Comparison of ENCODE assay signal across 36 cellular contexts in genomic region chr16:20355114-20355782, GRCh38. TPM values are rescaled to one million over a fixed set of nuclear protein-coding genes. Genes with fewer than 3 reads are reported as not detected.
"Had no signal": no experiment of that assay in that cellular context is flagged by ENCODE, and none has a peak within 500 bp of the region (broad histone marks: within the 10 kb centered on the region; RNA-seq: fewer than 3 reads in every experiment).

No MANE protein-coding gene starts in this region.

- H3K4me3 Mint-ChIP-seq: activated B cell treated with CpG ODN at 0.5 μM for 24 hours; activated CD4-positive, alpha-beta memory T cell treated with anti-CD3 and anti-CD28 coated beads for 36 hours; activated CD4-positive, alpha-beta T cell treated with anti-CD3 and anti-CD28 coated beads, Interleukin-2, amount 10 ng/mL, durations not matched to agents 24 days and 14 days; activated CD8-positive, alpha-beta T cell treated with anti-CD3 and anti-CD28 coated beads for 36 hours; activated naive CD4-positive, alpha-beta T cell treated with anti-CD3 and anti-CD28 coated beads, Interleukin-2, amount 10 ng/mL, durations not matched to agents 7 days and 5 days; activated naive CD4-positive, alpha-beta T cell treated with anti-CD3 and anti-CD28 coated beads, Interleukin-2, amount 50 U/mL, for 24 hours; activated naive CD8-positive, alpha-beta T cell; activated naive CD8-positive, alpha-beta T cell treated with anti-CD3 and anti-CD28 coated beads, Interleukin-2, amount 10 ng/mL, durations not matched to agents 7 days and 5 days; activated naive CD8-positive, alpha-beta T cell treated with anti-CD3 and anti-CD28 coated beads, Interleukin-2, amount 50 U/mL, for 24 hours; activated T-cell treated with anti-CD3 and anti-CD28 coated beads, Interleukin-2, amount 50 U/mL, for 24 hours; brain; central memory CD8-positive, alpha-beta T cell; T-helper 1 cell treated with Interleukin-12 subunit alpha and Interleukin-12 subunit beta and Interleukin-4 antibody, amounts not matched to agents 30 μg/mL and 1 μg/mL, for 36 hours; T-helper 2 cell treated with Interferon-gamma antibody and Interleukin-4, amounts not matched to agents 5 μg/mL and 100 μg/mL, for 36 hours had no signal

- H3K9me3 ChIP-seq: ascending aorta had no signal

- DNase-seq: activated B cell treated with CpG ODN at 0.5 μM for 24 hours; activated CD4-positive, alpha-beta memory T cell treated with anti-CD3 and anti-CD28 coated beads for 36 hours; activated CD4-positive, alpha-beta T cell treated with anti-CD3 and anti-CD28 coated beads for 4 hours; activated CD4-positive, alpha-beta T cell treated with anti-CD3 and anti-CD28 coated beads, Interleukin-2, amount 10 ng/mL, durations not matched to agents 24 days and 14 days; activated CD4-positive, alpha-beta T cell treated with anti-CD3 and anti-CD28 coated beads, Interleukin-2, amount 50 U/mL, for 1 hour; activated CD4-positive, alpha-beta T cell treated with anti-CD3 and anti-CD28 coated beads, Interleukin-2, amount 50 U/mL, for 4 hours; activated CD4-positive, CD25-positive, alpha-beta regulatory T cell treated with anti-CD3 and anti-CD28 coated beads, Interleukin-2, amount 50 U/mL, for 72 hours; activated CD8-positive, alpha-beta memory T cell treated with anti-CD3 and anti-CD28 coated beads, Interleukin-2, amount 50 U/mL, for 48 hours; activated CD8-positive, alpha-beta T cell treated with anti-CD3 and anti-CD28 coated beads for 36 hours; activated effector memory CD4-positive, alpha-beta T cell treated with Interleukin-2 at 50 U/mL for 16 hours; activated gamma-delta T cell; activated naive CD4-positive, alpha-beta T cell treated with anti-CD3 and anti-CD28 coated beads, Interleukin-2, amount 10 ng/mL, durations not matched to agents 7 days and 5 days; activated naive CD4-positive, alpha-beta T cell treated with Interleukin-2 at 50 U/mL for 16 hours; activated naive CD8-positive, alpha-beta T cell treated with anti-CD3 and anti-CD28 coated beads, Interleukin-2, amount 10 ng/mL, durations not matched to agents 7 days and 5 days; activated naive CD8-positive, alpha-beta T cell treated with anti-CD3 and anti-CD28 coated beads, Interleukin-2, amount 50 U/mL, for 24 hours; activated T-cell treated with anti-CD3 and anti-CD28 coated beads, Interleukin-2, amount 50 U/mL, for 24 hours; activated T-cell treated with anti-CD3 and anti-CD28 coated beads, Interleukin-2, amount 50 U/mL, for 48 hours; amygdala; anterior cingulate cortex; caudate nucleus; T-helper 1 cell; T-helper 2 cell; T-helper 9 cell had no signal

- H3K27me3 Mint-ChIP-seq: activated CD4-positive, alpha-beta T cell treated with anti-CD3 and anti-CD28 coated beads, Interleukin-2, amount 10 ng/mL, durations not matched to agents 24 days and 14 days; activated naive CD4-positive, alpha-beta T cell treated with anti-CD3 and anti-CD28 coated beads, Interleukin-2, amount 10 ng/mL, durations not matched to agents 7 days and 5 days; activated naive CD8-positive, alpha-beta T cell treated with anti-CD3 and anti-CD28 coated beads, Interleukin-2, amount 10 ng/mL, durations not matched to agents 7 days and 5 days had no signal

- ATAC-seq: activated CD8-positive, alpha-beta T cell treated with anti-CD3 and anti-CD28 coated beads for 36 hours; activated naive CD8-positive, alpha-beta T cell treated with anti-CD3 and anti-CD28 coated beads, Interleukin-2, amount 50 U/mL, for 24 hours had no signal

- H3K4me1 ChIP-seq: ascending aorta had no signal

- H3K36me3 ChIP-seq: ascending aorta, cardiac muscle cell had no signal

- H3K4me3 ChIP-seq: ascending aorta, cardiac muscle cell had no signal

- H3K9me3 Mint-ChIP-seq: activated CD4-positive, alpha-beta memory T cell treated with anti-CD3 and anti-CD28 coated beads for 36 hours; activated CD4-positive, alpha-beta T cell treated with anti-CD3 and anti-CD28 coated beads, Interleukin-2, amount 10 ng/mL, durations not matched to agents 24 days and 14 days; activated CD8-positive, alpha-beta T cell treated with anti-CD3 and anti-CD28 coated beads for 36 hours; activated naive CD4-positive, alpha-beta T cell treated with anti-CD3 and anti-CD28 coated beads, Interleukin-2, amount 50 U/mL, for 24 hours; activated naive CD8-positive, alpha-beta T cell treated with anti-CD3 and anti-CD28 coated beads, Interleukin-2, amount 10 ng/mL, durations not matched to agents 7 days and 5 days; activated naive CD8-positive, alpha-beta T cell treated with anti-CD3 and anti-CD28 coated beads, Interleukin-2, amount 50 U/mL, for 24 hours; activated T-cell treated with anti-CD3 and anti-CD28 coated beads, Interleukin-2, amount 50 U/mL, for 24 hours; activated T-helper 2 cell treated with anti-CD3 and anti-CD28 coated beads, Interferon-gamma antibody, Interleukin-2, Interleukin-4, amounts not matched to agents 10 μg/mL and 5 μg/mL and 100 μg/mL, durations not matched to agents 14 hours and 24 hours and 36 hours; T-helper 1 cell treated with Interleukin-12 subunit alpha and Interleukin-12 subunit beta and Interleukin-4 antibody, amounts not matched to agents 30 μg/mL and 1 μg/mL, for 36 hours; T-helper 2 cell treated with Interferon-gamma antibody and Interleukin-4, amounts not matched to agents 5 μg/mL and 100 μg/mL, for 36 hours had no signal

- H3K27me3 ChIP-seq: ascending aorta had no signal

- H3K27ac ChIP-seq: ascending aorta, cardiac muscle cell, VCaP had no signal

- H3K27ac Mint-ChIP-seq: activated B cell treated with CpG ODN at 0.5 μM for 24 hours; activated CD4-positive, alpha-beta memory T cell treated with anti-CD3 and anti-CD28 coated beads for 36 hours; activated CD4-positive, alpha-beta T cell treated with anti-CD3 and anti-CD28 coated beads, Interleukin-2, amount 10 ng/mL, durations not matched to agents 24 days and 14 days; activated CD8-positive, alpha-beta T cell treated with anti-CD3 and anti-CD28 coated beads for 36 hours; activated naive CD4-positive, alpha-beta T cell treated with anti-CD3 and anti-CD28 coated beads, Interleukin-2, amount 10 ng/mL, durations not matched to agents 7 days and 5 days; activated naive CD4-positive, alpha-beta T cell treated with anti-CD3 and anti-CD28 coated beads, Interleukin-2, amount 50 U/mL, for 24 hours; activated naive CD8-positive, alpha-beta T cell; activated naive CD8-positive, alpha-beta T cell treated with anti-CD3 and anti-CD28 coated beads, Interleukin-2, amount 10 ng/mL, durations not matched to agents 7 days and 5 days; activated naive CD8-positive, alpha-beta T cell treated with anti-CD3 and anti-CD28 coated beads, Interleukin-2, amount 50 U/mL, for 24 hours; activated T-cell treated with anti-CD3 and anti-CD28 coated beads, Interleukin-2, amount 50 U/mL, for 24 hours; activated T-helper 2 cell treated with anti-CD3 and anti-CD28 coated beads, Interferon-gamma antibody, Interleukin-2, Interleukin-4, amounts not matched to agents 10 μg/mL and 5 μg/mL and 100 μg/mL, durations not matched to agents 14 hours and 24 hours and 36 hours; brain; T-helper 1 cell treated with Interleukin-12 subunit alpha and Interleukin-12 subunit beta and Interleukin-4 antibody, amounts not matched to agents 30 μg/mL and 1 μg/mL, for 36 hours; T-helper 2 cell treated with Interferon-gamma antibody and Interleukin-4, amounts not matched to agents 5 μg/mL and 100 μg/mL, for 36 hours had no signal

- H3K36me3 Mint-ChIP-seq: activated CD4-positive, alpha-beta memory T cell treated with anti-CD3 and anti-CD28 coated beads for 36 hours; activated naive CD4-positive, alpha-beta T cell treated with anti-CD3 and anti-CD28 coated beads, Interleukin-2, amount 10 ng/mL, durations not matched to agents 7 days and 5 days; activated naive CD4-positive, alpha-beta T cell treated with anti-CD3 and anti-CD28 coated beads, Interleukin-2, amount 50 U/mL, for 24 hours; activated naive CD8-positive, alpha-beta T cell; activated naive CD8-positive, alpha-beta T cell treated with anti-CD3 and anti-CD28 coated beads, Interleukin-2, amount 10 ng/mL, durations not matched to agents 7 days and 5 days; brain had no signal

- H3K4me1 Mint-ChIP-seq: activated B cell treated with CpG ODN at 0.5 μM for 24 hours; activated CD4-positive, alpha-beta T cell treated with anti-CD3 and anti-CD28 coated beads, Interleukin-2, amount 10 ng/mL, durations not matched to agents 24 days and 14 days; activated naive CD4-positive, alpha-beta T cell treated with anti-CD3 and anti-CD28 coated beads, Interleukin-2, amount 10 ng/mL, durations not matched to agents 7 days and 5 days; activated naive CD4-positive, alpha-beta T cell treated with anti-CD3 and anti-CD28 coated beads, Interleukin-2, amount 50 U/mL, for 24 hours; activated naive CD8-positive, alpha-beta T cell treated with anti-CD3 and anti-CD28 coated beads, Interleukin-2, amount 10 ng/mL, durations not matched to agents 7 days and 5 days; activated naive CD8-positive, alpha-beta T cell treated with anti-CD3 and anti-CD28 coated beads, Interleukin-2, amount 50 U/mL, for 24 hours; brain; central memory CD8-positive, alpha-beta T cell had no signal

- FAIRE-seq: bronchial epithelial cell, TTC549 had no signal

RNA-seq across cellular contexts. Expression of gene UMOD, which starts 2.7 kb away (rescaled TPM):
- total RNA-seq: activated B cell treated with CpG ODN at 0.5 μM for 24 hours; activated CD4-positive, alpha-beta memory T cell treated with anti-CD3 and anti-CD28 coated beads for 36 hours; activated CD4-positive, alpha-beta T cell treated with anti-CD3 and anti-CD28 coated beads, Interleukin-2, amount 10 ng/mL, durations not matched to agents 24 days and 14 days; activated CD8-positive, alpha-beta memory T cell treated with anti-CD3 and anti-CD28 coated beads for 36 hours; activated CD8-positive, alpha-beta T cell treated with anti-CD3 and anti-CD28 coated beads for 36 hours; activated naive CD8-positive, alpha-beta T cell treated with anti-CD3 and anti-CD28 coated beads, Interleukin-2, amount 10 ng/mL, durations not matched to agents 7 days and 5 days; activated T-helper 2 cell treated with anti-CD3 and anti-CD28 coated beads, Interferon-gamma antibody, Interleukin-2, Interleukin-4, amounts not matched to agents 10 μg/mL and 5 μg/mL and 100 μg/mL, durations not matched to agents 14 hours and 24 hours and 36 hours; ascending aorta; bronchial epithelial cell; cardiac muscle cell had no signal
- polyA plus RNA-seq: cardiac muscle cell had no signal

RNA-seq across cellular contexts. Expression of gene GP2, which starts 27.9 kb away (rescaled TPM):
- total RNA-seq: activated B cell treated with CpG ODN at 0.5 μM for 24 hours; activated CD4-positive, alpha-beta memory T cell treated with anti-CD3 and anti-CD28 coated beads for 36 hours; activated CD4-positive, alpha-beta T cell treated with anti-CD3 and anti-CD28 coated beads, Interleukin-2, amount 10 ng/mL, durations not matched to agents 24 days and 14 days; activated CD8-positive, alpha-beta memory T cell treated with anti-CD3 and anti-CD28 coated beads for 36 hours; activated CD8-positive, alpha-beta T cell treated with anti-CD3 and anti-CD28 coated beads for 36 hours; activated naive CD8-positive, alpha-beta T cell treated with anti-CD3 and anti-CD28 coated beads, Interleukin-2, amount 10 ng/mL, durations not matched to agents 7 days and 5 days; activated T-helper 2 cell treated with anti-CD3 and anti-CD28 coated beads, Interferon-gamma antibody, Interleukin-2, Interleukin-4, amounts not matched to agents 10 μg/mL and 5 μg/mL and 100 μg/mL, durations not matched to agents 14 hours and 24 hours and 36 hours; bronchial epithelial cell; cardiac muscle cell had no signal
- polyA plus RNA-seq: cardiac muscle cell had no signal

RNA-seq across cellular contexts. Expression of gene PDILT, which starts 49.3 kb away (rescaled TPM):
- total RNA-seq: activated B cell treated with CpG ODN at 0.5 μM for 24 hours; activated CD4-positive, alpha-beta memory T cell treated with anti-CD3 and anti-CD28 coated beads for 36 hours; activated CD4-positive, alpha-beta T cell treated with anti-CD3 and anti-CD28 coated beads, Interleukin-2, amount 10 ng/mL, durations not matched to agents 24 days and 14 days; activated CD8-positive, alpha-beta memory T cell treated with anti-CD3 and anti-CD28 coated beads for 36 hours; activated CD8-positive, alpha-beta T cell treated with anti-CD3 and anti-CD28 coated beads for 36 hours; activated naive CD8-positive, alpha-beta T cell treated with anti-CD3 and anti-CD28 coated beads, Interleukin-2, amount 10 ng/mL, durations not matched to agents 7 days and 5 days; ascending aorta; bronchial epithelial cell; cardiac muscle cell had no signal
- polyA plus RNA-seq: cardiac muscle cell had no signal

RNA-seq across cellular contexts. Expression of gene ACSM5, which starts 54.1 kb away (rescaled TPM):
- total RNA-seq: activated B cell treated with CpG ODN at 0.5 μM for 24 hours; activated CD4-positive, alpha-beta memory T cell treated with anti-CD3 and anti-CD28 coated beads for 36 hours; activated CD4-positive, alpha-beta T cell treated with anti-CD3 and anti-CD28 coated beads, Interleukin-2, amount 10 ng/mL, durations not matched to agents 24 days and 14 days; activated CD8-positive, alpha-beta memory T cell treated with anti-CD3 and anti-CD28 coated beads for 36 hours; activated CD8-positive, alpha-beta T cell treated with anti-CD3 and anti-CD28 coated beads for 36 hours; activated naive CD8-positive, alpha-beta T cell treated with anti-CD3 and anti-CD28 coated beads, Interleukin-2, amount 10 ng/mL, durations not matched to agents 7 days and 5 days; activated T-helper 2 cell treated with anti-CD3 and anti-CD28 coated beads, Interferon-gamma antibody, Interleukin-2, Interleukin-4, amounts not matched to agents 10 μg/mL and 5 μg/mL and 100 μg/mL, durations not matched to agents 14 hours and 24 hours and 36 hours; ascending aorta; bronchial epithelial cell; cardiac muscle cell had no signal
